ENCODE assay signal across 28 cellular contexts in the genomic region with DNA sequence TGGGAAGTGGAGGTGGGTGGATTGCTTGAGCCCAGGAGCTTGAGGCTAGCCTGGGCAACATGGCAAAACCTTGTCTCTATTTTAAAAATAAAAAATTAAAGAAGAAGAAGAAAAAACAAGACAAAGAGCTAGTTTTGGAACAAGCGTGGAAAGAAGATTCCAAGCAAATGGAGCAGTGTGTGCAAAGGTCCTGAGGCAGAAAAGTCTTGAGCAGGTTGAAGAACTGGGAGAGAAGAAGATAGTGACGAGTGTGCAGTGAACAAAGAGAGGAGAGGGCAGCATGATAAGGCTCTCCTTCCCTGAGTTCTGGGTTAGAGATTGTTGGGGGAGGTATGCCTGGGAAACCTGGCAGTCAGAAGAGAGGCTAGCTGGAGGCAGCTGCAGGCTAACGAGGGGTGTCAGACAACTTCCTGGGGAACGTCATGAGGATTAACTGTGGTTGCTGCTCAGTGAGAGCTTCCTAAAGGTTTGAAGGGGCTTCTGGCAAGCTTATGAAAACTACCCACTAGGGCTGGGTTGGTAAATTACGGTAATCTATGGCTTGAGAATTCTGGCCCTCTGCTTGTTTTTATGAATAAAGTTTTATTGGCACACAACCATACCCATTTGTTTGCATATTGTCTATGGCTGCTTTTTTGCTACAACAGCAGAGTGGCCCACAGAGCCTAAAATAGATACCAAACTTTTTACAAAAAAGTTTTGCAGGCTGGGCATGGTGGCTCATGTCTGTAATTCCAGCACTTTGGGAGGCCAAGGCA.
"Had no signal": no experiment of that assay in that cellular context is flagged by ENCODE, and none has a peak within 500 bp of the region (broad histone marks: within the 10 kb centered on the region; RNA-seq: fewer than 3 reads in every experiment).

No MANE protein-coding gene starts in this region.

- H3K4me3 ChIP-seq: left lung, lower lobe of right lung, ovary, right atrium auricular region, skin epidermis, stomach, testis, thyroid gland, transverse colon, upper lobe of left lung, vagina had no signal

- H3K36me3 ChIP-seq: left lung, lower lobe of right lung, ovary, right atrium auricular region, stomach, thyroid gland, transverse colon, upper lobe of left lung, vagina had no signal

- H3K9me3 ChIP-seq: ovary, stomach, testis, thyroid gland, transverse colon, upper lobe of left lung, vagina had no signal

- H3K4me1 ChIP-seq: left lung, lower lobe of right lung, right atrium auricular region, stomach, testis, thyroid gland, upper lobe of left lung, vagina had no signal

- H3K4me3 Mint-ChIP-seq: immature natural killer cell; mesothelial cell of epicardium; naive B cell; natural killer cell; stimulated activated naive B cell treated with anti-CD40 and anti-IgM and Interleukin-4, amounts not matched to agents 10 μg/mL and 1 μg/mL and 100 μg/mL, for 72 hours had no signal

- FAIRE-seq: islet of Langerhans, kidney had no signal

- H3K27me3 Mint-ChIP-seq: naive B cell; progenitor cell of endocrine pancreas; stimulated activated naive B cell treated with anti-CD40 and anti-IgM and Interleukin-4, amounts not matched to agents 10 μg/mL and 1 μg/mL and 100 μg/mL, for 72 hours had no signal

- H3K36me3 Mint-ChIP-seq: natural killer cell; stimulated activated naive B cell treated with anti-CD40 and anti-IgM and Interleukin-4, amounts not matched to agents 10 μg/mL and 1 μg/mL and 100 μg/mL, for 72 hours had no signal

- H3K9me3 Mint-ChIP-seq: natural killer cell; stimulated activated naive B cell treated with anti-CD40 and anti-IgM and Interleukin-4, amounts not matched to agents 10 μg/mL and 1 μg/mL and 100 μg/mL, for 72 hours had no signal

- H3K27ac ChIP-seq: left lung, lower lobe of right lung, ovary, right atrium auricular region, skin epidermis, stomach, thyroid gland, transverse colon, upper lobe of left lung, vagina had no signal

- H3K27ac Mint-ChIP-seq: mesothelial cell of epicardium; naive B cell; natural killer cell; progenitor cell of endocrine pancreas; stimulated activated naive B cell treated with anti-CD40 and anti-IgM and Interleukin-4, amounts not matched to agents 10 μg/mL and 1 μg/mL and 100 μg/mL, for 72 hours had no signal

- DNase-seq: hypothalamus; immature natural killer cell; kidney; left colon; left lung; lower lobe of right lung; mammary epithelial cell; mesenchymal stem cell; naive B cell; natural killer cell; ovary; stimulated activated CD4-positive, alpha-beta T cell treated with anti-CD3 and anti-CD28 coated beads, Interleukin-12 subunit alpha, Interleukin-12 subunit beta, amount 100 ng/mL, for 4 hours; stimulated activated CD4-positive, alpha-beta T cell treated with anti-CD3 and anti-CD28 coated beads, Interleukin-15, amount 100 ng/mL, for 24 hours; stimulated activated CD4-positive, alpha-beta T cell treated with anti-CD3 and anti-CD28 coated beads, Interleukin-2, amount 100 ng/mL, for 24 hours; stimulated activated CD4-positive, alpha-beta T cell treated with anti-CD3 and anti-CD28 coated beads, Interleukin-4, amount 100 ng/mL, for 1 hour; stimulated activated naive B cell treated with anti-CD40 and anti-IgM and Interleukin-4, amounts not matched to agents 10 μg/mL and 1 μg/mL and 100 μg/mL, for 72 hours; stimulated activated naive CD8-positive, alpha-beta T cell treated with anti-CD3 and anti-CD28 coated beads, Interleukin-15, Interleukin-2, amounts not matched to agents 100 U/mL and 50 U/mL, for 24 hours; stomach; testis; thyroid gland; transverse colon; upper lobe of left lung had no signal

- H3K27me3 ChIP-seq: left lung, ovary, right atrium auricular region, stomach, testis, thyroid gland, transverse colon, upper lobe of left lung, vagina had no signal

- H3K4me1 Mint-ChIP-seq: mesothelial cell of epicardium; naive B cell; stimulated activated naive B cell treated with anti-CD40 and anti-IgM and Interleukin-4, amounts not matched to agents 10 μg/mL and 1 μg/mL and 100 μg/mL, for 72 hours had no signal
